ENCODE assay signal across 12 cellular contexts in the genomic region with DNA sequence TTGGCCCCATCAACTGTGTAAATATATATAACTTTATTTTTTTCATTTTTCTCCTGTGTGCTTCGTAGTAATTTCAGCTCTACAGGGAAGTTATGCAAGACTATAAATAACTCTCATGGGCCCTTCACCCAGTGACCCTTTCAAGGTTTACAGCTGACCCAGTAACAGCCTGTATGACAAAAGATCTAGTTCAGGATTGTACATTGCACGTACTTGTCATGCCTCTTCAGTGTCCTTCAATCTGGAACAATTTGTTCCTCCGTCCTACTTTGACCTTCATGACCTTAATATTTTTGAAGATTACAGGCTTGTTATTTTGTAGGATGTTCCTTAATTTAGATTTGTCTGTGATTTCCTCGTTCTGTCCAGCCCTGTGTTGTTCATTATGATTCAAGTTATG. TPM values are rescaled to one million over a fixed set of nuclear protein-coding genes. Genes with fewer than 3 reads are reported as not detected.
"Had no signal": no experiment of that assay in that cellular context is flagged by ENCODE, and none has a peak within 500 bp of the region (broad histone marks: within the 10 kb centered on the region; RNA-seq: fewer than 3 reads in every experiment).

No MANE protein-coding gene starts in this region.

- H3K27me3 ChIP-seq: brain microvascular endothelial cell, dorsolateral prefrontal cortex, thyroid gland, vagina had no signal

- DNase-seq: activated effector memory CD4-positive, alpha-beta T cell treated with anti-CD3 and anti-CD28 coated beads, Interleukin-2, amount 50 U/mL, for 16 hours; activated T-cell treated with anti-CD3 and anti-CD28 coated beads, Interleukin-2, amount 50 U/mL, for 4 hours; brain microvascular endothelial cell; dorsolateral prefrontal cortex; thyroid gland had no signal

- ATAC-seq: activated naive CD4-positive, alpha-beta T cell treated with anti-CD3 and anti-CD28 coated beads, Interleukin-2, amount 50 U/mL, for 72 hours; activated T-cell treated with anti-CD3 and anti-CD28 coated beads, Interleukin-2, amount 50 U/mL, for 4 hours; stimulated activated effector memory CD8-positive, alpha-beta T cell treated with anti-CD3 and anti-CD28 coated beads, Interleukin-12 subunit alpha, Interleukin-12 subunit beta, amount 100 ng/mL, for 72 hours had no signal

- H3K9me3 ChIP-seq: thyroid gland, vagina had no signal

- H3K4me1 ChIP-seq: vagina had no signal

- H3K4me3 ChIP-seq: dorsolateral prefrontal cortex, smooth muscle cell, thyroid gland, vagina had no signal

- H3K27ac ChIP-seq: brain microvascular endothelial cell, dorsolateral prefrontal cortex, thyroid gland, vagina had no signal

- H3K36me3 ChIP-seq: brain microvascular endothelial cell, thyroid gland, vagina had no signal

RNA-seq across cellular contexts. Expression of a gene that starts 40.5 kb away (rescaled TPM):
- total RNA-seq: activated naive CD4-positive, alpha-beta T cell treated with anti-CD3 and anti-CD28 coated beads, Interleukin-2, amount 50 U/mL, for 72 hours; activated T-cell treated with anti-CD3 and anti-CD28 coated beads, Interleukin-2, amount 50 U/mL, for 4 hours; osteocyte; renal cortical epithelial cell; smooth muscle cell; T-helper 2 cell treated with Interferon-gamma antibody and Interleukin-4, amounts not matched to agents 100 ng/mL and 5 ng/mL, for 36 hours; thyroid gland had no signal
- polyA plus RNA-seq: smooth muscle cell had no signal

RNA-seq across cellular contexts. Expression of a gene that starts 46.7 kb away (rescaled TPM):
- total RNA-seq: activated naive CD4-positive, alpha-beta T cell treated with anti-CD3 and anti-CD28 coated beads, Interleukin-2, amount 50 U/mL, for 72 hours; activated T-cell treated with anti-CD3 and anti-CD28 coated beads, Interleukin-2, amount 50 U/mL, for 4 hours; osteocyte; T-helper 2 cell treated with Interferon-gamma antibody and Interleukin-4, amounts not matched to agents 100 ng/mL and 5 ng/mL, for 36 hours had no signal
- polyA plus RNA-seq: smooth muscle cell had no signal
